8 cellular contexts compared by ENCODE assay signal in the genomic region with DNA sequence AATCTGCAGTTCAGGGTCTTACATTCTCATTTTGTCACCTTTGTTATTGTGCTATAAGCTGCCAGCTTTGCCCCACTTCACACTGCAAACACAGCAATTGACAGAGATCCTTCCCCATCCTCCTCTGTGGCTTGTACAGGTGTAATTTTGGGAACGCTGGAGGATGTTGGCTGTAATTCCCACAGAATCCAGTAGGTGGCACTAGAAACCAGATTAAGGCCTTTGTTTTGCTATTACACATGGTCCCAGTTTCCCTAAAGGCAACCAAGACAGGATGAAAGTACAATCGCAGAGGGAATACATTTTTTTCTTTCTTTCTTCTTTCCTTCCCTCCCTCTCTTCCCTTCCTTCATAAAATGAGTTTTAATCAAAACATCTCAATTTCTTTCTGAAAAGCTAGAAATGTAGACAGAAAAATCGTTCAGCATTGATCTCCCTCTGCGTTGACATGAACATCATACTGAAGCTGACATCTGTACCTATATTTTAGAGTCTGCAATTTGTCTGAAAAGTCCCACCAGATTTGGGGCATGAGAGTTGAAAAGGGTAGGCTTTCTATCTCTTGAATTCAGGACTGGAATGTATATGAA. TPM values are rescaled to one million over a fixed set of nuclear protein-coding genes. Genes with fewer than 3 reads are reported as not detected.
DNase-seq lines count a peak whose midpoint lies in the region; ATAC-seq and TF ChIP-seq lines count a peak whose summit lies in the region.

No MANE protein-coding gene starts in this region.

- 33 to 36% methylated on average over 4 of the region's 4 CpGs for WGBS in esophagus squamous epithelium, 2 donors

- no peaks in the 10 kb centered on the region for H3K9me3 Mint-ChIP-seq in neural progenitor cell
- no peaks in the 10 kb centered on the region for H3K9me3 Mint-ChIP-seq in activated T-helper 17 cell treated with anti-CD3 and anti-CD28 coated beads, Interleukin-2, amount 50 U/mL, for 72 hours

- intact Hi-C loops in A673 (cut with micrococcal nuclease; ENCODE audit: unreplicated experiment) (loop anchor here (5.0 to 10.0 kb wide), 3 partner anchors 224 to 1487 kb away; no protein-coding TSS in a partner anchor), HCT116 (cut with micrococcal nuclease) (loop anchor here (1.0 to 5.0 kb wide), 4 partner anchors 24 to 1657 kb away; no protein-coding TSS in a partner anchor), esophagus squamous epithelium (cut with DNase I) (no loop called here)

- RAD21 ChIA-PET in HCT116 (lab: Charles Lee; ENCODE audit: low non-redundant PET in 1 of 2, low total read pairs in 2 of 2, uncharacterized antibody in 2 of 2, unreplicated experiment in 2 of 2) = no interaction called here

- no peak overlapping the region for H3K27ac ChIP-seq in A673 (ENCODE audit: low read depth, low read length, poor library complexity, severe bottlenecking)
- no peak overlapping the region for H3K27ac ChIP-seq in HCT116 (ENCODE audit: low read depth, low read length)
- no peak overlapping the region for H3K27ac ChIP-seq in esophagus squamous epithelium
- no peak overlapping the region for H3K27ac ChIP-seq in neural progenitor cell

- no peaks in the 10 kb centered on the region for H3K79me2 ChIP-seq in HCT116 (ENCODE audit: insufficient read depth, low read length)
- H3K79me2 ChIP-seq in neural progenitor cell (ENCODE audit: low read depth) = no peaks in the 10 kb centered on the region

- peak; percentile 55 for DNase-seq in A673 (ENCODE audit: low spot score)
- peak; percentile 50 for DNase-seq in ELR (ENCODE audit: low read depth)
- DNase-seq in HCT116 (ENCODE audit: low read depth, low spot score) = peak; percentile 37
- peak; percentile 65 for DNase-seq in NCI-H146 (lab: John Stamatoyannopoulos, UW)
- DNase-seq in activated CD4-positive, alpha-beta T cell treated with anti-CD3 and anti-CD28 coated beads for 4 hours = peak; percentile 7 to 31
- DNase-seq in esophagus squamous epithelium (lab: John Stamatoyannopoulos, UW) = no peak
- DNase-seq in neural progenitor cell (ENCODE audit: low spot score) = peak; percentile 63

- H2AFZ ChIP-seq in HCT116 (ENCODE audit: low read depth, low read length, poor library complexity, severe bottlenecking) = no peak overlapping the region
- H2AFZ ChIP-seq in neural progenitor cell (replicated peaks) = peak overlapping the region; percentile 89

- no peaks in the 10 kb centered on the region for H3K27me3 Mint-ChIP-seq in neural progenitor cell (ENCODE audit: insufficient read depth, low read depth)
- peaks cover 16% of the 10 kb centered on the region for H3K27me3 Mint-ChIP-seq in activated T-helper 17 cell treated with anti-CD3 and anti-CD28 coated beads, Interleukin-2, amount 50 U/mL, for 72 hours

- no peak overlapping the region for H3K9ac ChIP-seq in HCT116 (ENCODE audit: low read length)
- H3K9ac ChIP-seq in neural progenitor cell = no peak overlapping the region

- H3K4me1 ChIP-seq in A673 (ENCODE audit: insufficient read depth, low read length, poor library complexity, severe bottlenecking) = no peaks in the 10 kb centered on the region
- H3K4me1 ChIP-seq in HCT116 (ENCODE audit: control insufficient read depth in 1 of 2, insufficient read depth in 2 of 2, low read length in 2 of 2) = no peaks in the 10 kb centered on the region
- H3K4me1 ChIP-seq in esophagus squamous epithelium = no peaks in the 10 kb centered on the region
- no peaks in the 10 kb centered on the region for H3K4me1 ChIP-seq in neural progenitor cell

- TF ChIP-seq POLR2A in HCT116 (IDR thresholded peaks at IDR 0.05; ENCODE audit: borderline replicate concordance, extremely low read depth, insufficient read depth, insufficient read length) (no peak), esophagus squamous epithelium (IDR thresholded peaks at IDR 0.05) (no peak)

- no peaks in the 10 kb centered on the region for H3K36me3 Mint-ChIP-seq in neural progenitor cell
- no peaks in the 10 kb centered on the region for H3K36me3 Mint-ChIP-seq in activated T-helper 17 cell treated with anti-CD3 and anti-CD28 coated beads, Interleukin-2, amount 50 U/mL, for 72 hours (ENCODE audit: low read depth)

- CTCF ChIA-PET in A673 (lab: Charles Lee) = interaction anchor here (0.6 kb wide), 1 partner anchor 856 kb away, joined by 3 read pairs; no protein-coding TSS in a partner anchor
- CTCF ChIA-PET in HCT116 (lab: Charles Lee) = no interaction called here

- H3K4me3 ChIP-seq in A673 (ENCODE audit: low read depth, low read length, poor library complexity, severe bottlenecking) (no peak overlapping the region), HCT116 (replicated peaks in 1 of 2; ENCODE audit: low read depth in 1 of 2, low read length in 2 of 2) (no peak overlapping the region), esophagus squamous epithelium (no peak overlapping the region), neural progenitor cell (no peak overlapping the region)

- no peaks in the 10 kb centered on the region for H3K9me2 ChIP-seq in HCT116 (ENCODE audit: insufficient read depth)

- H3K36me3 ChIP-seq in A673 (ENCODE audit: insufficient read depth, low read length, poor library complexity, severe bottlenecking) = no peaks in the 10 kb centered on the region
- no peaks in the 10 kb centered on the region for H3K36me3 ChIP-seq in HCT116 (ENCODE audit: control insufficient read depth in 1 of 2, insufficient read depth in 2 of 2, low read length in 2 of 2)
- H3K36me3 ChIP-seq in esophagus squamous epithelium = no peaks in the 10 kb centered on the region
- no peaks in the 10 kb centered on the region for H3K36me3 ChIP-seq in neural progenitor cell

- peak; percentile 88 for ATAC-seq in HCT116
- no peak for ATAC-seq in activated T-helper 17 cell treated with anti-CD3 and anti-CD28 coated beads, Interleukin-2, amount 50 U/mL, for 72 hours (replicated peaks)

- no peak overlapping the region for H3K27ac Mint-ChIP-seq in neural progenitor cell
- no peak overlapping the region for H3K27ac Mint-ChIP-seq in activated T-helper 17 cell treated with anti-CD3 and anti-CD28 coated beads, Interleukin-2, amount 50 U/mL, for 72 hours

- POLR2A ChIA-PET in A673 (lab: Charles Lee; ENCODE audit: low non-redundant PET) (no interaction called here), HCT116 (lab: Charles Lee) (no interaction called here)

- H3K9me3 ChIP-seq in A673 (ENCODE audit: low read depth, low read length, poor library complexity, severe bottlenecking) (no peaks in the 10 kb centered on the region), HCT116 (ENCODE audit: control insufficient read depth in 1 of 2, insufficient read depth in 1 of 2, low read depth in 1 of 2, low read length in 2 of 2) (no peaks in the 10 kb centered on the region), esophagus squamous epithelium (no peaks in the 10 kb centered on the region), neural progenitor cell (ENCODE audit: low read depth) (no peaks in the 10 kb centered on the region)

- BruUV-seq in A673 (replicated peaks; lab: Mats Ljungman, UMichigan) = no TSS peak
- BruUV-seq in HCT116 (replicated peaks; lab: Mats Ljungman, UMichigan) = no TSS peak

- H3K4me1 Mint-ChIP-seq in neural progenitor cell = no peaks in the 10 kb centered on the region
- no peaks in the 10 kb centered on the region for H3K4me1 Mint-ChIP-seq in activated T-helper 17 cell treated with anti-CD3 and anti-CD28 coated beads, Interleukin-2, amount 50 U/mL, for 72 hours

- H3K27me3 ChIP-seq in A673 (replicated peaks; ENCODE audit: insufficient read depth, low read depth, low read length, poor library complexity) (no peaks in the 10 kb centered on the region), HCT116 (ENCODE audit: insufficient read depth, low read length) (no peaks in the 10 kb centered on the region), esophagus squamous epithelium (peaks cover 0 to 12% (median 0%) of the 10 kb centered on the region in 4 donors), neural progenitor cell (no peaks in the 10 kb centered on the region)

- H3F3A ChIP-seq in neural progenitor cell (ENCODE audit: low read depth) = no peaks in the 10 kb centered on the region

- TF ChIP-seq CTCF in A673 (conservative IDR thresholded peaks at IDR 0.05; ENCODE audit: low read depth, low read length) (peak; percentile 77), HCT116 (IDR thresholded peaks at IDR 0.05 in 2 of 3, conservative IDR thresholded peaks at IDR 0.05 in 1 of 3; ENCODE audit: borderline replicate concordance in 1 of 3, insufficient read depth in 1 of 3, low read depth in 2 of 3, low read length in 2 of 3) (peak; percentile 46 to 92 (median 77)), esophagus squamous epithelium (IDR thresholded peaks at IDR 0.05) (peak; percentile 56 to 86 (median 82)), neural progenitor cell (IDR thresholded peaks at IDR 0.05) (peak; percentile 89)

- H3K4me3 Mint-ChIP-seq in neural progenitor cell = no peak overlapping the region
- no peak overlapping the region for H3K4me3 Mint-ChIP-seq in activated T-helper 17 cell treated with anti-CD3 and anti-CD28 coated beads, Interleukin-2, amount 50 U/mL, for 72 hours

- H3K4me2 ChIP-seq in HCT116 (ENCODE audit: low read length) = no peak overlapping the region
- no peak overlapping the region for H3K4me2 ChIP-seq in neural progenitor cell

- peak; percentile 74 for TF ChIP-seq RAD21 in HCT116 (IDR thresholded peaks at IDR 0.05; ENCODE audit: low read depth)

- H4K20me1 ChIP-seq in HCT116 (ENCODE audit: insufficient read depth) (no peaks in the 10 kb centered on the region), neural progenitor cell (ENCODE audit: low read depth) (no peaks in the 10 kb centered on the region)

TF ChIP-seq in HCT116, 20 proteins besides CTCF, POLR2A, EP300 and RAD21 (continues in another document):
- TF ChIP-seq SP1 (IDR thresholded peaks at IDR 0.05; ENCODE audit: low read depth) = no peak
- TF ChIP-seq, protein P1, sequence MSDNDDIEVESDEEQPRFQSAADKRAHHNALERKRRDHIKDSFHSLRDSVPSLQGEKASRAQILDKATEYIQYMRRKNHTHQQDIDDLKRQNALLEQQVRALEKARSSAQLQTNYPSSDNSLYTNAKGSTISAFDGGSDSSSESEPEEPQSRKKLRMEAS (IDR thresholded peaks at IDR 0.05) = no peak
- TF ChIP-seq CEBPB (IDR thresholded peaks at IDR 0.05; ENCODE audit: low read depth) = no peak
- no peak for TF ChIP-seq ELF1 (IDR thresholded peaks at IDR 0.05; ENCODE audit: borderline replicate concordance, low read depth)
- TF ChIP-seq YY1 (IDR thresholded peaks at IDR 0.05; ENCODE audit: extremely low read depth, insufficient replicate concordance, low read depth, low read length) = no peak

RNA-seq across cellular contexts. Expression of a gene that starts 21.3 kb away (rescaled TPM):
- 0.32 TPM in 1 of 2 replicates, not detected in the other for total RNA-seq in A673 (2021)
- total RNA-seq in HCT116 (2021; ENCODE audit: unreplicated experiment) = not detected
- polyA plus RNA-seq in HCT116 (2012) = not detected in 2 replicates
- total RNA-seq in esophagus squamous epithelium = 1 to 10 TPM in 1 of 4 donors, not detected in 3; 1.5 TPM
- 0.15 TPM in 1 of 2 replicates, not detected in the other for total RNA-seq in neural progenitor cell (ENCODE audit: low replicate concordance)
- not detected for total RNA-seq in activated T-helper 17 cell treated with anti-CD3 and anti-CD28 coated beads, Interleukin-2, amount 50 U/mL, for 72 hours

RNA-seq across cellular contexts. Expression of a gene that starts 48.7 kb away (rescaled TPM):
- total RNA-seq in A673 (2021) (not detected in 2 replicates), HCT116 (2021; ENCODE audit: unreplicated experiment) (not detected), esophagus squamous epithelium (not detected), neural progenitor cell (ENCODE audit: low replicate concordance) (not detected in 2 replicates)
- not detected in 2 replicates for polyA plus RNA-seq in HCT116 (2012)
- total RNA-seq in activated T-helper 17 cell treated with anti-CD3 and anti-CD28 coated beads, Interleukin-2, amount 50 U/mL, for 72 hours = not detected
